Comparison of ENCODE assay signal across 8 cellular contexts in genomic region chr12:75560167-75560566, GRCh38. TPM values are rescaled to one million over a fixed set of nuclear protein-coding genes. Genes with fewer than 3 reads are reported as not detected.
DNase-seq lines count a peak whose midpoint lies in the region; ATAC-seq, FAIRE-seq and TF ChIP-seq lines count a peak whose summit lies in the region.

No MANE protein-coding gene starts in this region.

- TF ChIP-seq EP300 in sigmoid colon (IDR thresholded peaks at IDR 0.05), result no peak

- intact Hi-C loops in pancreas (cut with DNase I) (no loop called here), sigmoid colon (cut with DNase I) (no loop called here)

- H3K9me3 ChIP-seq in pancreas (no peaks in the 10 kb centered on the region), sigmoid colon (no peaks in the 10 kb centered on the region)

- H3K4me1 ChIP-seq in pancreas, result no peaks in the 10 kb centered on the region
- H3K4me1 ChIP-seq in sigmoid colon, result no peaks in the 10 kb centered on the region

- H3K27ac ChIP-seq in pancreas (no peak overlapping the region), sigmoid colon (no peak overlapping the region)

- ATAC-seq in pancreas, result peak; percentile 56 to 91 (median 90)
- ATAC-seq in GM18868 (IDR thresholded peaks at IDR 0.05; ENCODE audit: unreplicated experiment), result no peak

- no peak for FAIRE-seq in pancreas (lab: Jason Lieb, UNC)

- H3K4me3 ChIP-seq in pancreas, result no peak overlapping the region
- no peak overlapping the region for H3K4me3 ChIP-seq in sigmoid colon

- TF ChIP-seq POLR2A in sigmoid colon (IDR thresholded peaks at IDR 0.05), result no peak

- H3K27me3 ChIP-seq in pancreas, result no peaks in the 10 kb centered on the region
- H3K27me3 ChIP-seq in sigmoid colon, result no peaks in the 10 kb centered on the region

- H3K36me3 ChIP-seq in pancreas (no peaks in the 10 kb centered on the region), sigmoid colon (no peaks in the 10 kb centered on the region)

- peak; percentile 41; the same call in 1 of the 3 replicates for TF ChIP-seq CTCF in GM12872 (IDR thresholded peaks at IDR 0.05; ENCODE audit: insufficient read depth, low read depth, low read length)
- TF ChIP-seq CTCF in pancreas (IDR thresholded peaks at IDR 0.05), result peak in 3 of 4 donors; percentile 10 to 20 (median 15)
- no peak for TF ChIP-seq CTCF in sigmoid colon (IDR thresholded peaks at IDR 0.05)

- DNase-seq in NCI-H1417 (lab: John Stamatoyannopoulos, UW) (peak in 2 of 3 experiments; percentile 21 to 71), dermis blood vessel endothelial cell (peak; percentile 75), pancreas (no peak), NOMO-1 (lab: John Stamatoyannopoulos, UW; ENCODE audit: unreplicated experiment in 2 of 2) (no peak), NCI-H128 (lab: John Stamatoyannopoulos, UW; ENCODE audit: unreplicated experiment) (no peak), sigmoid colon (no peak)

- WGBS in pancreas, 2 donors, result 4 to 9% methylated on average over 2 of the region's 2 CpGs
- 19 to 39% methylated on average over 2 of the region's 2 CpGs for whole genome bisulfite sequencing in sigmoid colon, 2 donors

RNA-seq across cellular contexts. Expression of gene KRR1, which starts 48.8 kb away (rescaled TPM):
- 51.9 and 76.4 TPM in 2 replicates for total RNA-seq in dermis blood vessel endothelial cell
- total RNA-seq in pancreas, result 10 to 100 TPM; 10.5 to 23.7 (median 19.8) TPM
- polyA plus RNA-seq in pancreas, result 10 to 100 TPM in 1 of 2 donors, 1 to 10 TPM in 1; 6.8 to 16.0 TPM
- total RNA-seq in sigmoid colon, result 10 to 100 TPM; 12.7 to 40.0 (median 29.5) TPM
- 10 to 100 TPM in 2 of 3 donors, 1 to 10 TPM in 1; 9.7 to 20.3 (median 10.8) TPM for polyA plus RNA-seq in sigmoid colon

Comparison
In these comparisons a context has a peak if more than half of its experiments do, and no peak if none do; other contexts are left out.
1. CTCF ChIP-seq: peak in GM12872 (single experiment) and pancreas (3 of 4); none in sigmoid colon (0 of 4).
2. DNase-seq: peak in NCI-H1417 (2 of 3) and dermis blood vessel endothelial cell (single experiment); none in pancreas (0 of 6), NOMO-1 (0 of 2), NCI-H128 (single experiment) and sigmoid colon (single experiment).